ENCODE assay signal across 8 cellular contexts in genomic region chr6:28543671-28544131, GRCh38. TPM values are rescaled to one million over a fixed set of nuclear protein-coding genes. Genes with fewer than 3 reads are reported as not detected.
DNase-seq lines count a peak whose midpoint lies in the region; ATAC-seq and TF ChIP-seq lines count a peak whose summit lies in the region.

No MANE protein-coding gene starts in this region.

- no peak overlapping the region for H3K56ac ChIP-seq in IMR-90 (ENCODE audit: extremely low read depth, insufficient read depth, low read length)

- peak overlapping the region; percentile 99 for H3K27ac Mint-ChIP-seq in activated T-cell treated with anti-CD3 and anti-CD28 coated beads, Interleukin-2, amount 50 U/mL, for 72 hours

- TF ChIP-seq CTCF in IMR-90 (conservative IDR thresholded peaks at IDR 0.05; ENCODE audit: low read depth, low read length) = no peak

- H2BK15ac ChIP-seq in IMR-90 (ENCODE audit: low read depth, low read length) = no peak overlapping the region

- H3K36me3 Mint-ChIP-seq in activated T-cell treated with anti-CD3 and anti-CD28 coated beads, Interleukin-2, amount 50 U/mL, for 72 hours (ENCODE audit: insufficient read depth in 2 of 2) = peaks cover 4% of the 10 kb centered on the region in 2 donors

- H3K27ac ChIP-seq in BLaER1 (no peak overlapping the region), IMR-90 (ENCODE audit: insufficient read depth, low read length) (no peak overlapping the region)

- no peak for DNase-seq in IMR-90
- DNase-seq in activated T-cell treated with anti-CD3 and anti-CD28 coated beads, Interleukin-2, amount 50 U/mL, for 72 hours = peak; percentile 35 to 47
- DNase-seq in islet precursor cell = peak; percentile 55
- no peak for DNase-seq in COR-L47 (lab: John Stamatoyannopoulos, UW)

- H2AK9ac ChIP-seq in IMR-90 (replicated peaks; ENCODE audit: low read depth, low read length, poor library complexity) = peak overlapping the region; percentile 9

- no peak overlapping the region for H3K4ac ChIP-seq in IMR-90 (ENCODE audit: low read depth, low read length)

- H3K4me1 ChIP-seq in BLaER1 (no peaks in the 10 kb centered on the region), IMR-90 (ENCODE audit: control insufficient read depth, insufficient read depth, low read length) (no peaks in the 10 kb centered on the region)

- no peak overlapping the region for H2AK5ac ChIP-seq in IMR-90 (ENCODE audit: low read depth, low read length)

- peak overlapping the region; percentile 60 for H2AFZ ChIP-seq in IMR-90 (replicated peaks; ENCODE audit: low read length, poor library complexity)

- in situ Hi-C loops in IMR-90 (cut with MboI; ENCODE audit: low sequenced_read_pairs) = no loop called here

- no peaks in the 10 kb centered on the region for H4K20me1 ChIP-seq in BLaER1
- H4K20me1 ChIP-seq in IMR-90 (ENCODE audit: insufficient read depth, low read length) = no peaks in the 10 kb centered on the region

- WGBS in IMR-90 (ENCODE audit: extremely low coverage in 2 of 2, insufficient read length in 1 of 2), 2 experiments = 35% methylated on average over 4 of the region's 22 CpGs; no CpG with 5 or more reads in 1 of the 2 experiments

- no peak overlapping the region for H4K5ac ChIP-seq in IMR-90 (ENCODE audit: low read depth, low read length)

- no TSS peak for BruUV-seq in IMR-90 (replicated peaks; lab: Mats Ljungman, UMichigan)

- H3K4me2 ChIP-seq in BLaER1 (peak overlapping the region; percentile 60), IMR-90 (ENCODE audit: low read depth, low read length) (peak overlapping the region; percentile 34)

- H3K4me3 ChIP-seq in BLaER1 = peak overlapping the region; percentile 57
- peak overlapping the region; percentile 22 for H3K4me3 ChIP-seq in IMR-90 (ENCODE audit: insufficient read depth, low read depth, low read length)

- H3K4me3 Mint-ChIP-seq in activated T-cell treated with anti-CD3 and anti-CD28 coated beads, Interleukin-2, amount 50 U/mL, for 72 hours = peak overlapping the region; percentile 82 to 91

- H3K27me3 ChIP-seq in BLaER1 = no peaks in the 10 kb centered on the region; the same call in 1 of the 2 replicates
- H3K27me3 ChIP-seq in IMR-90 (ENCODE audit: control insufficient read depth, insufficient read depth, low read length) = no peaks in the 10 kb centered on the region

- no peak for TF ChIP-seq POLR2A in IMR-90 (IDR thresholded peaks at IDR 0.05; ENCODE audit: low read depth, low read length)

- H4K8ac ChIP-seq in IMR-90 (ENCODE audit: low read depth in 2 of 2, low read length in 2 of 2) = no peak overlapping the region

- H3K9me1 ChIP-seq in IMR-90 (ENCODE audit: insufficient read depth, low read length) = no peaks in the 10 kb centered on the region

- no peak overlapping the region for H3K14ac ChIP-seq in IMR-90 (replicated peaks; ENCODE audit: low read depth, low read length)

- ATAC-seq in IMR-90 (ENCODE audit: low read depth) = no peak
- ATAC-seq in activated T-cell treated with anti-CD3 and anti-CD28 coated beads, Interleukin-2, amount 50 U/mL, for 72 hours (replicated peaks in 1 of 2) = peak; percentile 33 to 38
- no peak for ATAC-seq in HG03159 (IDR thresholded peaks at IDR 0.05; ENCODE audit: unreplicated experiment)
- no peak for ATAC-seq in GM21381 (IDR thresholded peaks at IDR 0.05; ENCODE audit: unreplicated experiment)
- ATAC-seq in GM18498 (IDR thresholded peaks at IDR 0.05; ENCODE audit: unreplicated experiment) = no peak

- TF ChIP-seq RAD21 in IMR-90 (IDR thresholded peaks at IDR 0.05; ENCODE audit: low read length) = no peak

- no peak overlapping the region for H2BK5ac ChIP-seq in IMR-90 (ENCODE audit: low read depth, low read length, poor library complexity, severe bottlenecking)

- H3K9ac ChIP-seq in BLaER1 (0 out of 2 replicates have a peak overlapping the region, but pooled peaks have one; percentile 23), IMR-90 (ENCODE audit: low read depth, low read length) (no peak overlapping the region)

- no peak overlapping the region for H3K18ac ChIP-seq in IMR-90 (ENCODE audit: low read depth, low read length)

- no peaks in the 10 kb centered on the region for H3K79me1 ChIP-seq in IMR-90 (ENCODE audit: low read depth in 1 of 2, low read length in 2 of 2)

- POLR2A ChIA-PET in IMR-90 (lab: Charles Lee; ENCODE audit: unreplicated experiment) = no interaction called here

- intact Hi-C loops in IMR-90 (cut with micrococcal nuclease) = loop anchor here (2.0 kb wide), 2 partner anchors 45 to 55 kb away; no protein-coding TSS in a partner anchor

- dilution Hi-C loops in IMR-90 (cut with HindIII; ENCODE audit: low sequenced_read_pairs, unreplicated experiment) = no loop called here

- no peak overlapping the region for H3K23ac ChIP-seq in IMR-90 (ENCODE audit: low read depth, low read length)

- H2BK20ac ChIP-seq in IMR-90 (ENCODE audit: low read depth, low read length) = no peak overlapping the region

- H3K9me3 ChIP-seq in BLaER1 (peaks cover 5% of the 10 kb centered on the region), IMR-90 (ENCODE audit: control insufficient read depth, insufficient read depth, low read length) (no peaks in the 10 kb centered on the region)

- H2BK120ac ChIP-seq in IMR-90 (ENCODE audit: low read depth, low read length) = no peak overlapping the region

- CTCF ChIA-PET in IMR-90 (lab: Yijun Ruan, JAX) = interaction anchor here (0.6 kb wide), 1 partner anchor 55 kb away, joined by 3 read pairs; no protein-coding TSS in a partner anchor

- H3K27me3 Mint-ChIP-seq in activated T-cell treated with anti-CD3 and anti-CD28 coated beads, Interleukin-2, amount 50 U/mL, for 72 hours (ENCODE audit: low read depth) = peaks cover 66% of the 10 kb centered on the region

- peaks cover 41% of the 10 kb centered on the region for H3K4me1 Mint-ChIP-seq in activated T-cell treated with anti-CD3 and anti-CD28 coated beads, Interleukin-2, amount 50 U/mL, for 72 hours (ENCODE audit: low read depth)

- no peaks in the 10 kb centered on the region for H3K9me3 Mint-ChIP-seq in activated T-cell treated with anti-CD3 and anti-CD28 coated beads, Interleukin-2, amount 50 U/mL, for 72 hours

- H3K36me3 ChIP-seq in BLaER1 (no peaks in the 10 kb centered on the region), IMR-90 (ENCODE audit: control insufficient read depth, insufficient read depth, low read length) (no peaks in the 10 kb centered on the region)

- no peak overlapping the region for H4K91ac ChIP-seq in IMR-90 (ENCODE audit: insufficient read depth, low read depth, low read length)

TF ChIP-seq in IMR-90, 13 proteins besides CTCF, POLR2A, EP300 and RAD21:
- no peak for TF ChIP-seq MAZ (IDR thresholded peaks at IDR 0.05; ENCODE audit: borderline replicate concordance, low read depth, low read length)
- no peak for TF ChIP-seq BHLHE40 (IDR thresholded peaks at IDR 0.05; ENCODE audit: low read depth, low read length)
- TF ChIP-seq USF2 (IDR thresholded peaks at IDR 0.05; ENCODE audit: low read depth, low read length) = no peak
- TF ChIP-seq ELK1 (IDR thresholded peaks at IDR 0.05; ENCODE audit: borderline replicate concordance, low read depth, low read length) = no peak
- no peak for TF ChIP-seq FOS (IDR thresholded peaks at IDR 0.05; ENCODE audit: low read depth, low read length)
- no peak for TF ChIP-seq NFE2L2 (IDR thresholded peaks at IDR 0.05; ENCODE audit: low read depth, low read length)
- TF ChIP-seq MAFK (IDR thresholded peaks at IDR 0.05; ENCODE audit: low read depth, low read length) = no peak
- no peak for TF ChIP-seq CEBPB (IDR thresholded peaks at IDR 0.05; ENCODE audit: low read depth, low read length)
- no peak for TF ChIP-seq SMC3 (IDR thresholded peaks at IDR 0.05; ENCODE audit: low read depth, low read length)
- TF ChIP-seq MXI1 (IDR thresholded peaks at IDR 0.05; ENCODE audit: borderline replicate concordance, low read depth, low read length) = no peak
- no peak for TF ChIP-seq RCOR1 (IDR thresholded peaks at IDR 0.05; ENCODE audit: insufficient replicate concordance, low read length)
- TF ChIP-seq CHD1 (IDR thresholded peaks at IDR 0.05; ENCODE audit: low read depth, low read length) = no peak
- TF ChIP-seq RFX5 (IDR thresholded peaks at IDR 0.05; ENCODE audit: low read depth, low read length) = no peak

RNA-seq across cellular contexts. Expression of gene GPX5, which starts 18.0 kb away (rescaled TPM):
- total RNA-seq in IMR-90 (2012; rRNA removed) = not detected in 2 replicates
- polyA plus RNA-seq in IMR-90 (2012; rRNA removed) = not detected in 2 replicates
- polyA plus RNA-seq in IMR-90 (2012; cell fraction: cytosol; rRNA removed) = not detected in 2 replicates
- not detected in 2 replicates for polyA plus RNA-seq in IMR-90 (2012; cell fraction: nucleus; rRNA removed; ENCODE audit: low replicate concordance)
- not detected for total RNA-seq in activated T-cell treated with anti-CD3 and anti-CD28 coated beads, Interleukin-2, amount 50 U/mL, for 72 hours

RNA-seq across cellular contexts. Expression of gene GPX6, which starts 28.1 kb away (rescaled TPM):
- not detected in 2 replicates for total RNA-seq in IMR-90 (2012; rRNA removed)
- polyA plus RNA-seq in IMR-90 (2012; rRNA removed) = not detected in 2 replicates
- not detected in 2 replicates for polyA plus RNA-seq in IMR-90 (2012; cell fraction: cytosol; rRNA removed)
- not detected in 2 replicates for polyA plus RNA-seq in IMR-90 (2012; cell fraction: nucleus; rRNA removed; ENCODE audit: low replicate concordance)
- total RNA-seq in activated T-cell treated with anti-CD3 and anti-CD28 coated beads, Interleukin-2, amount 50 U/mL, for 72 hours = not detected

Comparison
In these comparisons a context has a peak if more than half of its experiments do, and no peak if none do; other contexts are left out.
1. ATAC-seq: peak in activated T-cell treated with anti-CD3 and anti-CD28 coated beads, Interleukin-2, amount 50 U/mL, for 72 hours (2 of 2); none in IMR-90 (single experiment), HG03159 (single experiment), GM21381 (single experiment) and GM18498 (single experiment).
2. DNase-seq: peak in activated T-cell treated with anti-CD3 and anti-CD28 coated beads, Interleukin-2, amount 50 U/mL, for 72 hours (2 of 2) and islet precursor cell (single experiment); none in IMR-90 (single experiment) and COR-L47 (single experiment).